1 cellular context compared by ENCODE assay signal in genomic region chr4:74202062-74202586, GRCh38.
TF ChIP-seq lines count a peak whose summit lies in the region.

No MANE protein-coding gene starts in this region.

TF ChIP-seq in HepG2, 621 proteins besides CTCF, POLR2A, EP300 and RAD21 (continued from another document and continues in another):
- TF ChIP-seq ZNF687 (CRISPR knock-in tag; IDR thresholded peaks at IDR 0.05), result no peak
- TF ChIP-seq KLF15 (CRISPR knock-in tag; IDR thresholded peaks at IDR 0.05; ENCODE audit: borderline replicate concordance), result no peak
- TF ChIP-seq GMEB2 (CRISPR knock-in tag; IDR thresholded peaks at IDR 0.05; ENCODE audit: low read depth), result 0 out of 2 replicates have a peak, but pooled peaks have one; percentile 28
- peak; percentile 100 for TF ChIP-seq NR2F6 (IDR thresholded peaks at IDR 0.05)
- TF ChIP-seq NR2F6 (CRISPR knock-in tag; IDR thresholded peaks at IDR 0.05), result peak; percentile 95
- TF ChIP-seq KDM4B (CRISPR knock-in tag; IDR thresholded peaks at IDR 0.05), result no peak
- no peak for TF ChIP-seq JARID2 (CRISPR knock-in tag; IDR thresholded peaks at IDR 0.05; ENCODE audit: insufficient replicate concordance)
- no peak for TF ChIP-seq ZNF33B (CRISPR knock-in tag; IDR thresholded peaks at IDR 0.05)
- peak; percentile 73; the same call in 1 of the 2 replicates for TF ChIP-seq MEIS1 (CRISPR knock-in tag; IDR thresholded peaks at IDR 0.05; ENCODE audit: borderline replicate concordance)
- no peak for TF ChIP-seq FIP1L1 (IDR thresholded peaks at IDR 0.05; ENCODE audit: borderline replicate concordance, insufficient read depth, low read depth, low read length)
- TF ChIP-seq, protein P1, sequence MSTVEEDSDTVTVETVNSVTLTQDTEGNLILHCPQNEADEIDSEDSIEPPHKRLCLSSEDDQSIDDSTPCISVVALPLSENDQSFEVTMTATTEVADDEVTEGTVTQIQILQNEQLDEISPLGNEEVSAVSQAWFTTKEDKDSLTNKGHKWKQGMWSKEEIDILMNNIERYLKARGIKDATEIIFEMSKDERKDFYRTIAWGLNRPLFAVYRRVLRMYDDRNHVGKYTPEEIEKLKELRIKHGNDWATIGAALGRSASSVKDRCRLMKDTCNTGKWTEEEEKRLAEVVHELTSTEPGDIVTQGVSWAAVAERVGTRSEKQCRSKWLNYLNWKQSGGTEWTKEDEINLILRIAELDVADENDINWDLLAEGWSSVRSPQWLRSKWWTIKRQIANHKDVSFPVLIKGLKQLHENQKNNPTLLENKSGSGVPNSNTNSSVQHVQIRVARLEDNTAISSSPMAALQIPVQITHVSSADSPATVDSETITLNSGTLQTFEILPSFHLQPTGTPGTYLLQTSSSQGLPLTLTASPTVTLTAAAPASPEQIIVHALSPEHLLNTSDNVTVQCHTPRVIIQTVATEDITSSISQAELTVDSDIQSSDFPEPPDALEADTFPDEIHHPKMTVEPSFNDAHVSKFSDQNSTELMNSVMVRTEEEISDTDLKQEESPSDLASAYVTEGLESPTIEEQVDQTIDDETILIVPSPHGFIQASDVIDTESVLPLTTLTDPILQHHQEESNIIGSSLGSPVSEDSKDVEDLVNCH (CRISPR knock-in tag; IDR thresholded peaks at IDR 0.05), result no peak
- TF ChIP-seq MAF1 (CRISPR knock-in tag; IDR thresholded peaks at IDR 0.05; ENCODE audit: borderline replicate concordance), result no peak
- peak; percentile 98 for TF ChIP-seq HOXA9 (CRISPR knock-in tag; IDR thresholded peaks at IDR 0.05; ENCODE audit: borderline replicate concordance)
- TF ChIP-seq DPF2 (CRISPR knock-in tag; IDR thresholded peaks at IDR 0.05; ENCODE audit: borderline replicate concordance, low read depth), result peak; percentile 85; the same call in 1 of the 2 replicates
- TF ChIP-seq, protein P2, sequence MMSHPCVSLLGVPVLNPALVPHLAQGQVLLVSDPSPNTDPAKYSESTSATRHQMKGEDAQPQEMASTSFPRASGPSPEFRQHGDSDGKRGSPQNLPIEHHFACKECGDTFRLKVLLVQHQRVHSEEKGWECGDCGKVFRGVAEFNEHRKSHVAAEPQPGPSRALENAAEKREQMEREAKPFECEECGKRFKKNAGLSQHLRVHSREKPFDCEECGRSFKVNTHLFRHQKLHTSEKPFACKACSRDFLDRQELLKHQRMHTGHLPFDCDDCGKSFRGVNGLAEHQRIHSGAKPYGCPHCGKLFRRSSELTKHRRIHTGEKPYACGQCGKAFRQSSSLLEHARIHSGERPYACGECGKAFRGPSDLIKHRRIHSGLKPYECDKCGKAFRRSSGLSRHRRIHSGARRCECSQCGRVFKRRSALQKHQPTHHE (CRISPR knock-in tag; IDR thresholded peaks at IDR 0.05; ENCODE audit: borderline replicate concordance), result no peak
- no peak for TF ChIP-seq MAFF (IDR thresholded peaks at IDR 0.05; ENCODE audit: low read depth, low read length)
- no peak for TF ChIP-seq ZNF121 (CRISPR knock-in tag; IDR thresholded peaks at IDR 0.05)
- no peak for TF ChIP-seq MBNL3 (CRISPR knock-in tag; conservative IDR thresholded peaks at IDR 0.05)
- TF ChIP-seq ZNF574 (CRISPR knock-in tag; IDR thresholded peaks at IDR 0.05), result no peak
- peak; percentile 72; the same call in 1 of the 2 replicates for TF ChIP-seq ZNF607 (CRISPR knock-in tag; IDR thresholded peaks at IDR 0.05; ENCODE audit: borderline replicate concordance)
- TF ChIP-seq ZBTB8A (CRISPR knock-in tag; IDR thresholded peaks at IDR 0.05; ENCODE audit: borderline replicate concordance, low read depth), result no peak
- TF ChIP-seq ZFP62 (CRISPR knock-in tag; IDR thresholded peaks at IDR 0.05), result no peak
- TF ChIP-seq MYNN (CRISPR knock-in tag; IDR thresholded peaks at IDR 0.05; ENCODE audit: low read depth), result no peak
- no peak for TF ChIP-seq IRF1 (CRISPR knock-in tag; IDR thresholded peaks at IDR 0.05; ENCODE audit: low read depth)
- TF ChIP-seq JDP2 (CRISPR knock-in tag; IDR thresholded peaks at IDR 0.05; ENCODE audit: borderline replicate concordance), result no peak; the same call in 1 of the 2 replicates
- TF ChIP-seq ZNF850 (CRISPR knock-in tag; conservative IDR thresholded peaks at IDR 0.05), result no peak
- no peak for TF ChIP-seq TP53 (CRISPR knock-in tag; conservative IDR thresholded peaks at IDR 0.05)
- peak; percentile 47; the same call in 1 of the 2 replicates for TF ChIP-seq ZNF317 (CRISPR knock-in tag; IDR thresholded peaks at IDR 0.05)
- no peak for TF ChIP-seq ZNF33A (CRISPR knock-in tag; IDR thresholded peaks at IDR 0.05; ENCODE audit: borderline replicate concordance)
- 0 out of 2 replicates have a peak, but pooled peaks have one; percentile 19 for TF ChIP-seq MAZ (IDR thresholded peaks at IDR 0.05; ENCODE audit: borderline replicate concordance, low read depth, low read length)
- no peak for TF ChIP-seq MAZ (CRISPR knock-in tag; IDR thresholded peaks at IDR 0.05; ENCODE audit: low read depth)
- TF ChIP-seq SAFB2 (CRISPR knock-in tag; IDR thresholded peaks at IDR 0.05; ENCODE audit: borderline replicate concordance, low read depth), result no peak
- no peak for TF ChIP-seq ZNF138 (CRISPR knock-in tag; IDR thresholded peaks at IDR 0.05; ENCODE audit: low read depth)
- TF ChIP-seq, protein P3, sequence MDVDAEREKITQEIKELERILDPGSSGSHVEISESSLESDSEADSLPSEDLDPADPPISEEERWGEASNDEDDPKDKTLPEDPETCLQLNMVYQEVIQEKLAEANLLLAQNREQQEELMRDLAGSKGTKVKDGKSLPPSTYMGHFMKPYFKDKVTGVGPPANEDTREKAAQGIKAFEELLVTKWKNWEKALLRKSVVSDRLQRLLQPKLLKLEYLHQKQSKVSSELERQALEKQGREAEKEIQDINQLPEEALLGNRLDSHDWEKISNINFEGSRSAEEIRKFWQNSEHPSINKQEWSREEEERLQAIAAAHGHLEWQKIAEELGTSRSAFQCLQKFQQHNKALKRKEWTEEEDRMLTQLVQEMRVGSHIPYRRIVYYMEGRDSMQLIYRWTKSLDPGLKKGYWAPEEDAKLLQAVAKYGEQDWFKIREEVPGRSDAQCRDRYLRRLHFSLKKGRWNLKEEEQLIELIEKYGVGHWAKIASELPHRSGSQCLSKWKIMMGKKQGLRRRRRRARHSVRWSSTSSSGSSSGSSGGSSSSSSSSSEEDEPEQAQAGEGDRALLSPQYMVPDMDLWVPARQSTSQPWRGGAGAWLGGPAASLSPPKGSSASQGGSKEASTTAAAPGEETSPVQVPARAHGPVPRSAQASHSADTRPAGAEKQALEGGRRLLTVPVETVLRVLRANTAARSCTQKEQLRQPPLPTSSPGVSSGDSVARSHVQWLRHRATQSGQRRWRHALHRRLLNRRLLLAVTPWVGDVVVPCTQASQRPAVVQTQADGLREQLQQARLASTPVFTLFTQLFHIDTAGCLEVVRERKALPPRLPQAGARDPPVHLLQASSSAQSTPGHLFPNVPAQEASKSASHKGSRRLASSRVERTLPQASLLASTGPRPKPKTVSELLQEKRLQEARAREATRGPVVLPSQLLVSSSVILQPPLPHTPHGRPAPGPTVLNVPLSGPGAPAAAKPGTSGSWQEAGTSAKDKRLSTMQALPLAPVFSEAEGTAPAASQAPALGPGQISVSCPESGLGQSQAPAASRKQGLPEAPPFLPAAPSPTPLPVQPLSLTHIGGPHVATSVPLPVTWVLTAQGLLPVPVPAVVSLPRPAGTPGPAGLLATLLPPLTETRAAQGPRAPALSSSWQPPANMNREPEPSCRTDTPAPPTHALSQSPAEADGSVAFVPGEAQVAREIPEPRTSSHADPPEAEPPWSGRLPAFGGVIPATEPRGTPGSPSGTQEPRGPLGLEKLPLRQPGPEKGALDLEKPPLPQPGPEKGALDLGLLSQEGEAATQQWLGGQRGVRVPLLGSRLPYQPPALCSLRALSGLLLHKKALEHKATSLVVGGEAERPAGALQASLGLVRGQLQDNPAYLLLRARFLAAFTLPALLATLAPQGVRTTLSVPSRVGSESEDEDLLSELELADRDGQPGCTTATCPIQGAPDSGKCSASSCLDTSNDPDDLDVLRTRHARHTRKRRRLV (CRISPR knock-in tag; IDR thresholded peaks at IDR 0.05), result 0 out of 2 replicates have a peak, but pooled peaks have one; percentile 56
- TF ChIP-seq ZNF274 (CRISPR knock-in tag; IDR thresholded peaks at IDR 0.05), result no peak
- TF ChIP-seq RXRA (CRISPR knock-in tag; IDR thresholded peaks at IDR 0.05), result no peak; the same call in 1 of the 2 replicates
- no peak; the same call in 1 of the 2 replicates for TF ChIP-seq NAIF1 (CRISPR knock-in tag; IDR thresholded peaks at IDR 0.05; ENCODE audit: borderline replicate concordance)
- TF ChIP-seq ZKSCAN8 (CRISPR knock-in tag; IDR thresholded peaks at IDR 0.05; ENCODE audit: borderline replicate concordance), result peak; percentile 96
- no peak for TF ChIP-seq SMAD9 (CRISPR knock-in tag; IDR thresholded peaks at IDR 0.05)
- peak; percentile 80 for TF ChIP-seq PBX2 (CRISPR knock-in tag; IDR thresholded peaks at IDR 0.05)
- 0 out of 2 replicates have a peak, but pooled peaks have one; percentile 67 for TF ChIP-seq KLF6 (CRISPR knock-in tag; IDR thresholded peaks at IDR 0.05)
- TF ChIP-seq ZNF781 (CRISPR knock-in tag; IDR thresholded peaks at IDR 0.05; ENCODE audit: borderline replicate concordance, not compliant biosample characterization), result no peak
- no peak for TF ChIP-seq CHCHD3 (CRISPR knock-in tag; IDR thresholded peaks at IDR 0.05)
- TF ChIP-seq ZNF557 (CRISPR knock-in tag; IDR thresholded peaks at IDR 0.05), result no peak
- no peak for TF ChIP-seq HOXA7 (CRISPR knock-in tag; IDR thresholded peaks at IDR 0.05)
- TF ChIP-seq ZBTB3 (CRISPR knock-in tag; IDR thresholded peaks at IDR 0.05; ENCODE audit: borderline replicate concordance, low read depth), result no peak
- TF ChIP-seq KLF16 (CRISPR knock-in tag; IDR thresholded peaks at IDR 0.05), result peak in 1 of 2 experiments; percentile 86; a peak in 1 of 4 replicates
- TF ChIP-seq ATM (IDR thresholded peaks at IDR 0.05; ENCODE audit: borderline replicate concordance), result no peak
